Comparison of ENCODE assay signal across 8 cellular contexts in genomic region chr4:8688041-8688907, GRCh38.
DNase-seq lines count a peak whose midpoint lies in the region; ATAC-seq, FAIRE-seq and TF ChIP-seq lines count a peak whose summit lies in the region.

No MANE protein-coding gene starts in this region.

- TF ChIP-seq RAD21 in K562 (CRISPR knock-in tag; conservative IDR thresholded peaks at IDR 0.05 in 1 of 2, IDR thresholded peaks at IDR 0.05 in 1 of 2) (peak in 1 of 2 experiments; percentile 72; a peak in 3 of 4 replicates), HepG2 (CRISPR knock-in tag; IDR thresholded peaks at IDR 0.05) (no peak)

- peaks cover 16% of the 10 kb centered on the region; the same call in 1 of the 2 replicates for H4K20me1 ChIP-seq in K562 (replicated peaks; ENCODE audit: control insufficient read depth, insufficient read depth, low read length)
- no peaks in the 10 kb centered on the region for H4K20me1 ChIP-seq in HepG2 (ENCODE audit: insufficient read depth, low read length)

- H3K9ac ChIP-seq in K562 (ENCODE audit: insufficient read depth in 1 of 2, low read depth in 2 of 2, low read length in 2 of 2) (no peak overlapping the region), HepG2 (ENCODE audit: insufficient read depth, low read depth, low read length) (no peak overlapping the region)

- BruUV-seq in K562 (replicated peaks; lab: Mats Ljungman, UMichigan) (no TSS peak), HepG2 (replicated peaks; lab: Mats Ljungman, UMichigan) (no TSS peak)

- in situ Hi-C loops in K562 (cut with MboI) = loop anchor here (10.0 kb wide), 1 partner anchor 237 kb away; no protein-coding TSS in a partner anchor
- in situ Hi-C loops in HepG2 (cut with HindIII; ENCODE audit: extremely low pct_ligation_motif_present, low pct_unique_long_range_greater_than_20kb) = loop anchor here (5.0 to 10.0 kb wide), 2 partner anchors 197 to 229 kb away; no protein-coding TSS in a partner anchor

- POLR2A ChIA-PET in K562 (lab: Yijun Ruan, JAX) (interaction anchor here (0.8 to 0.9 kb wide), 2 partner anchors 32 to 51 kb away, joined by 3 to 4 read pairs; no protein-coding TSS in a partner anchor), HepG2 (lab: Yijun Ruan, JAX) (no interaction called here)

- CTCF ChIA-PET in K562 (lab: Yijun Ruan, JAX; ENCODE audit: low intra/inter-chr PET ratio) = interaction anchor here (0.7 kb wide), 1 partner anchor 230 kb away, joined by 3 read pairs; no protein-coding TSS in a partner anchor
- CTCF ChIA-PET in HepG2 (lab: Yijun Ruan, JAX; ENCODE audit: low intra/inter-chr PET ratio, low total read pairs) = no interaction called here

- H3K4me1 ChIP-seq in K562 (replicated peaks in 1 of 2; ENCODE audit: control insufficient read depth in 2 of 2, insufficient read depth in 2 of 2, low read length in 2 of 2) (peaks cover 0 to 4% of the 10 kb centered on the region in 2 experiments; a peak in 2 of 5 replicates), HepG2 (ENCODE audit: insufficient read depth, low read length) (no peaks in the 10 kb centered on the region)

- no peak overlapping the region for H3K4me3 ChIP-seq in AG09309 (ENCODE audit: control insufficient read depth, low read depth, low read length)
- no peak overlapping the region for H3K4me3 ChIP-seq in K562
- no peak overlapping the region for H3K4me3 ChIP-seq in HepG2 (replicated peaks in 1 of 3; ENCODE audit: insufficient read depth in 1 of 3, low read depth in 2 of 3, low read length in 3 of 3)

- H2AFZ ChIP-seq in K562 (ENCODE audit: low read depth, low read length) (no peak overlapping the region), HepG2 (ENCODE audit: low read length) (no peak overlapping the region)

- FAIRE-seq in K562 (lab: Jason Lieb, UNC) (peak; percentile 65), HepG2 (lab: Jason Lieb, UNC) (no peak)

- intact Hi-C loops in K562 (cut with micrococcal nuclease) = loop anchor here (1.0 to 5.0 kb wide), 2 partner anchors 199 to 230 kb away; no protein-coding TSS in a partner anchor
- intact Hi-C loops in HepG2 (cut with micrococcal nuclease; ENCODE audit: unreplicated experiment) = loop anchor here (10.0 kb wide), 2 partner anchors 197 to 227 kb away; no protein-coding TSS in a partner anchor

- DNase-seq in AG09309 (ENCODE audit: low read depth) = no peak
- peak; percentile 51 to 79 (median 74) for DNase-seq in K562 (ENCODE audit: extremely low read depth in 1 of 4, low spot score in 3 of 4)
- no peak for DNase-seq in HepG2 (ENCODE audit: low spot score)
- no peak for DNase-seq in activated CD8-positive, alpha-beta memory T cell treated with anti-CD3 and anti-CD28 coated beads for 24 hours

- 7% methylated on average over 35 of the region's 41 CpGs for WGBS in K562 (ENCODE audit: insufficient coverage, low coverage, missing lambda C conversion rate)
- WGBS in HepG2 (ENCODE audit: low lambda C conversion rate) = 21% methylated on average over 27 of the region's 41 CpGs

- no peaks in the 10 kb centered on the region for H3K9me1 ChIP-seq in K562 (ENCODE audit: control insufficient read depth, insufficient read depth, low read length)

- H3K4me2 ChIP-seq in K562 (ENCODE audit: insufficient read depth, low read length) = no peak overlapping the region
- no peak overlapping the region for H3K4me2 ChIP-seq in HepG2 (ENCODE audit: low read depth, low read length)

- H3K27me3 ChIP-seq in K562 (ENCODE audit: control insufficient read depth in 2 of 2, insufficient read depth in 2 of 2, low read length in 2 of 2) = peaks cover 2 to 33% of the 10 kb centered on the region in 2 experiments; a peak in 3 of 5 replicates
- H3K27me3 ChIP-seq in HepG2 (ENCODE audit: control insufficient read depth in 1 of 2, insufficient read depth in 2 of 2, low read length in 2 of 2) = peaks cover 5 to 36% of the 10 kb centered on the region in 2 experiments; a peak in 3 of 5 replicates

- TF ChIP-seq CTCF in AG09309 (IDR thresholded peaks at IDR 0.05; ENCODE audit: control insufficient read depth, insufficient read depth, low read depth, low read length, missing control alignments) (peak; percentile 72), GM12873 (IDR thresholded peaks at IDR 0.05; ENCODE audit: insufficient read depth, low read depth, low read length, missing control alignments) (peak; percentile 74), K562 (IDR thresholded peaks at IDR 0.05 in 2 of 3, conservative IDR thresholded peaks at IDR 0.05 in 1 of 3; ENCODE audit: insufficient read depth in 2 of 3, low read depth in 1 of 3, low read length in 3 of 3) (peak; percentile 78 to 80 (median 79)), HepG2 (CRISPR knock-in tag; IDR thresholded peaks at IDR 0.05) (peak; percentile 74)

- no peaks in the 10 kb centered on the region for H3K9me3 ChIP-seq in K562 (replicated peaks; ENCODE audit: control insufficient read depth, insufficient read depth, low read depth, low read length)
- H3K9me3 ChIP-seq in HepG2 (ENCODE audit: low read length) = no peaks in the 10 kb centered on the region

- TF ChIP-seq EP300 in K562 (IDR thresholded peaks at IDR 0.05; ENCODE audit: low read length) (no peak), HepG2 (IDR thresholded peaks at IDR 0.05; ENCODE audit: low read depth in 2 of 2, low read length in 2 of 2) (no peak), HepG2 (CRISPR knock-in tag; IDR thresholded peaks at IDR 0.05; ENCODE audit: borderline replicate concordance) (no peak)

- ATAC-seq in K562 = peak; percentile 97
- ATAC-seq in HepG2 = peak; percentile 89
- ATAC-seq in HG02763 (IDR thresholded peaks at IDR 0.05; ENCODE audit: unreplicated experiment) = no peak
- no peak for ATAC-seq in GM18520 (IDR thresholded peaks at IDR 0.05; ENCODE audit: unreplicated experiment)
- no peak for ATAC-seq in GM18505 (IDR thresholded peaks at IDR 0.05; ENCODE audit: unreplicated experiment)

- TF ChIP-seq POLR2A in K562 (conservative IDR thresholded peaks at IDR 0.05) (no peak), HepG2 (IDR thresholded peaks at IDR 0.05; ENCODE audit: insufficient read depth in 1 of 2, low read depth in 2 of 2, low read length in 2 of 2) (no peak), GM18505 (IDR thresholded peaks at IDR 0.05; ENCODE audit: borderline replicate concordance, extremely low read depth, insufficient read depth, insufficient read length) (no peak)

- H3K36me3 ChIP-seq in K562 (ENCODE audit: control insufficient read depth, insufficient read depth, low read length) (no peaks in the 10 kb centered on the region), HepG2 (replicated peaks in 1 of 2; ENCODE audit: control insufficient read depth in 1 of 2, insufficient read depth in 2 of 2, low read length in 2 of 2) (no peaks in the 10 kb centered on the region)

- H3K79me2 ChIP-seq in K562 (ENCODE audit: control insufficient read depth, insufficient read depth, low read length) (no peaks in the 10 kb centered on the region), HepG2 (ENCODE audit: insufficient read depth, low read length) (no peaks in the 10 kb centered on the region)

- no peak overlapping the region for H3K27ac ChIP-seq in K562 (ENCODE audit: extremely low read depth, low read depth, low read length)
- no peak overlapping the region for H3K27ac ChIP-seq in HepG2 (ENCODE audit: extremely low read length, insufficient read depth, low read length)

TF ChIP-seq in K562, 482 proteins besides CTCF, POLR2A, EP300 and RAD21 (continues in another document):
- TF ChIP-seq RFX1 (IDR thresholded peaks at IDR 0.05) (no peak), MYC (IDR thresholded peaks at IDR 0.05; ENCODE audit: low read depth, low read length) (0 out of 2 replicates have a peak, but pooled peaks have one; percentile 17), MYC (CRISPR knock-in tag; IDR thresholded peaks at IDR 0.05; ENCODE audit: borderline replicate concordance, low read depth) (no peak), ZNF354B (CRISPR knock-in tag; IDR thresholded peaks at IDR 0.05) (no peak), STAG1 (CRISPR knock-in tag; IDR thresholded peaks at IDR 0.05; ENCODE audit: borderline replicate concordance) (no peak), SMC3 (conservative IDR thresholded peaks at IDR 0.05; ENCODE audit: insufficient read depth, low read depth, low read length) (peak; percentile 62; the same call in 1 of the 2 replicates), TEAD2 (tag; IDR thresholded peaks at IDR 0.05) (no peak), RB1 (IDR thresholded peaks at IDR 0.05; ENCODE audit: low read depth) (peak; percentile 35; the same call in 1 of the 2 replicates), CHD4 (IDR thresholded peaks at IDR 0.05; ENCODE audit: insufficient read depth, insufficient replicate concordance, low read depth, low read length, poor library complexity, severe bottlenecking) (no peak), MCM2 (IDR thresholded peaks at IDR 0.05; ENCODE audit: low read depth) (no peak)

TF ChIP-seq in HepG2, 621 proteins besides CTCF, POLR2A, EP300 and RAD21:
- 0 out of 2 replicates have a peak, but pooled peaks have one; percentile 11 for TF ChIP-seq SMC3 (IDR thresholded peaks at IDR 0.05; ENCODE audit: low read length)
- no peak for TF ChIP-seq ZNF501 (CRISPR knock-in tag; IDR thresholded peaks at IDR 0.05)
- TF ChIP-seq SMARCC2 (IDR thresholded peaks at IDR 0.05) = no peak
- TF ChIP-seq ZBTB25 (CRISPR knock-in tag; IDR thresholded peaks at IDR 0.05) = no peak
- TF ChIP-seq HNRNPLL (IDR thresholded peaks at IDR 0.05; ENCODE audit: low read depth, low read length, poor library complexity, severe bottlenecking) = peak; percentile 36
- TF ChIP-seq STAG1 (CRISPR knock-in tag; IDR thresholded peaks at IDR 0.05) = peak; percentile 58
TF ChIP-seq in HepG2: peak in this region for 3.

Comparison
In these comparisons a context has a peak if more than half of its experiments do, and no peak if none do; other contexts are left out.
1. DNase-seq: peak in K562 (4 of 4); none in AG09309 (single experiment), HepG2 (single experiment) and activated CD8-positive, alpha-beta memory T cell treated with anti-CD3 and anti-CD28 coated beads for 24 hours (single experiment).
2. ATAC-seq: peak in K562 (single experiment) and HepG2 (single experiment); none in HG02763 (single experiment), GM18520 (single experiment) and GM18505 (single experiment).
3. Peak in every context shown above with its lines, with median percentiles within 50 percentile points of each other: CTCF ChIP-seq.